In genomic region chr17:58307468-58308172, GRCh38 we compare ENCODE assay signal across 28 cellular contexts. TPM values are rescaled to one million over a fixed set of nuclear protein-coding genes. Genes with fewer than 3 reads are reported as not detected.
DNase-seq lines count a peak whose midpoint lies in the region; ATAC-seq and TF ChIP-seq lines count a peak whose summit lies in the region.
"Had no signal": no experiment of that assay in that cellular context is flagged by ENCODE, and none has a peak within 500 bp of the region (broad histone marks: within the 10 kb centered on the region; RNA-seq: fewer than 3 reads in every experiment).

No MANE protein-coding gene starts in this region.

- H3K36me3 ChIP-seq in neural progenitor cell = no peaks in the 10 kb centered on the region
- H3K36me3 ChIP-seq: cardiac muscle cell, pancreas had no signal

- TF ChIP-seq CTCF in chondrocyte (IDR thresholded peaks at IDR 0.05) (no peak), neural progenitor cell (IDR thresholded peaks at IDR 0.05) (no peak), type B pancreatic cell (conservative IDR thresholded peaks at IDR 0.05) (no peak)

- H3K27me3 ChIP-seq in neural progenitor cell = no peaks in the 10 kb centered on the region
- H3K27me3 ChIP-seq: cardiac muscle cell, pancreas had no signal

- no peaks in the 10 kb centered on the region for H3K27me3 Mint-ChIP-seq in activated naive CD8-positive, alpha-beta T cell treated with anti-CD3 and anti-CD28 coated beads, Interleukin-2, amount 50 U/mL, for 24 hours
- H3K27me3 Mint-ChIP-seq in activated naive CD8-positive, alpha-beta T cell treated with anti-CD3 and anti-CD28 coated beads for 36 hours = no peaks in the 10 kb centered on the region
- peaks cover 9% of the 10 kb centered on the region for H3K27me3 Mint-ChIP-seq in chondrocyte (ENCODE audit: low read depth)
- H3K27me3 Mint-ChIP-seq in neural progenitor cell (ENCODE audit: insufficient read depth, low read depth) = peaks cover 14% of the 10 kb centered on the region
- H3K27me3 Mint-ChIP-seq in type B pancreatic cell = peaks cover 7% of the 10 kb centered on the region
- H3K27me3 Mint-ChIP-seq: activated naive CD4-positive, alpha-beta T cell treated with anti-CD3 and anti-CD28 coated beads, Interleukin-2, amount 50 U/mL, for 24 hours; naive thymus-derived CD8-positive, alpha-beta T cell; T-cell had no signal

- no peak overlapping the region for H2AFZ ChIP-seq in neural progenitor cell (replicated peaks)

- H3K9ac ChIP-seq in neural progenitor cell = no peak overlapping the region

- no peaks in the 10 kb centered on the region for H3K4me1 Mint-ChIP-seq in activated naive CD8-positive, alpha-beta T cell treated with anti-CD3 and anti-CD28 coated beads, Interleukin-2, amount 50 U/mL, for 24 hours
- peaks cover 4% of the 10 kb centered on the region for H3K4me1 Mint-ChIP-seq in activated naive CD8-positive, alpha-beta T cell treated with anti-CD3 and anti-CD28 coated beads for 36 hours
- no peaks in the 10 kb centered on the region for H3K4me1 Mint-ChIP-seq in chondrocyte (ENCODE audit: low read depth)
- peaks cover 20% of the 10 kb centered on the region for H3K4me1 Mint-ChIP-seq in neural progenitor cell
- H3K4me1 Mint-ChIP-seq in type B pancreatic cell (ENCODE audit: unreplicated experiment) = peaks cover 6% of the 10 kb centered on the region
- H3K4me1 Mint-ChIP-seq: activated naive CD4-positive, alpha-beta T cell treated with anti-CD3 and anti-CD28 coated beads, Interleukin-2, amount 50 U/mL, for 24 hours; mesothelial cell of epicardium had no signal

- H3K4me3 Mint-ChIP-seq in activated naive CD8-positive, alpha-beta T cell treated with anti-CD3 and anti-CD28 coated beads, Interleukin-2, amount 50 U/mL, for 24 hours = no peak overlapping the region
- H3K4me3 Mint-ChIP-seq in activated naive CD8-positive, alpha-beta T cell treated with anti-CD3 and anti-CD28 coated beads for 36 hours = no peak overlapping the region
- H3K4me3 Mint-ChIP-seq in chondrocyte (ENCODE audit: unreplicated experiment) = no peak overlapping the region
- H3K4me3 Mint-ChIP-seq in neural progenitor cell = no peak overlapping the region
- H3K4me3 Mint-ChIP-seq in type B pancreatic cell = no peak overlapping the region
- H3K4me3 Mint-ChIP-seq: activated naive CD4-positive, alpha-beta T cell treated with anti-CD3 and anti-CD28 coated beads, Interleukin-2, amount 50 U/mL, for 24 hours; dendritic cell treated with granulocyte-macrophage colony-stimulating factor and Interleukin-4, amounts not matched to agents 40 ng/mL and 50 ng/mL, for 4 days; mesothelial cell of epicardium; naive thymus-derived CD8-positive, alpha-beta T cell; T-cell had no signal

- H3K27ac Mint-ChIP-seq in activated naive CD8-positive, alpha-beta T cell treated with anti-CD3 and anti-CD28 coated beads, Interleukin-2, amount 50 U/mL, for 24 hours = peak overlapping the region; percentile 19
- no peak overlapping the region for H3K27ac Mint-ChIP-seq in activated naive CD8-positive, alpha-beta T cell treated with anti-CD3 and anti-CD28 coated beads for 36 hours
- H3K27ac Mint-ChIP-seq in chondrocyte (ENCODE audit: unreplicated experiment) (no peak overlapping the region), neural progenitor cell (peak overlapping the region; percentile 90), type B pancreatic cell (peak overlapping the region; percentile 15)
- H3K27ac Mint-ChIP-seq: activated naive CD4-positive, alpha-beta T cell treated with anti-CD3 and anti-CD28 coated beads, Interleukin-2, amount 50 U/mL, for 24 hours; dendritic cell treated with granulocyte-macrophage colony-stimulating factor and Interleukin-4, amounts not matched to agents 40 ng/mL and 50 ng/mL, for 4 days; mesothelial cell of epicardium; T-cell had no signal

- H3K79me2 ChIP-seq in neural progenitor cell (ENCODE audit: low read depth) = no peaks in the 10 kb centered on the region

- H3K27ac ChIP-seq in neural progenitor cell = no peak overlapping the region
- H3K27ac ChIP-seq: cardiac muscle cell, pancreas had no signal

- no peaks in the 10 kb centered on the region for H4K20me1 ChIP-seq in neural progenitor cell (ENCODE audit: low read depth)

- no peaks in the 10 kb centered on the region for H3K9me3 ChIP-seq in neural progenitor cell (ENCODE audit: low read depth)
- H3K9me3 ChIP-seq: pancreas had no signal

- H3K4me3 ChIP-seq in neural progenitor cell = no peak overlapping the region
- H3K4me3 ChIP-seq: cardiac muscle cell, pancreas had no signal

- H3K4me2 ChIP-seq in neural progenitor cell = no peak overlapping the region

- H3K36me3 Mint-ChIP-seq in activated naive CD8-positive, alpha-beta T cell treated with anti-CD3 and anti-CD28 coated beads, Interleukin-2, amount 50 U/mL, for 24 hours (ENCODE audit: low read depth) = peaks cover 3% of the 10 kb centered on the region
- H3K36me3 Mint-ChIP-seq in activated naive CD8-positive, alpha-beta T cell treated with anti-CD3 and anti-CD28 coated beads for 36 hours = peaks cover 5% of the 10 kb centered on the region
- H3K36me3 Mint-ChIP-seq in chondrocyte (ENCODE audit: low read depth) = no peaks in the 10 kb centered on the region
- H3K36me3 Mint-ChIP-seq in neural progenitor cell = no peaks in the 10 kb centered on the region
- no peaks in the 10 kb centered on the region for H3K36me3 Mint-ChIP-seq in type B pancreatic cell
- H3K36me3 Mint-ChIP-seq: activated naive CD4-positive, alpha-beta T cell treated with anti-CD3 and anti-CD28 coated beads, Interleukin-2, amount 50 U/mL, for 24 hours had no signal

- no peaks in the 10 kb centered on the region for H3K9me3 Mint-ChIP-seq in activated naive CD8-positive, alpha-beta T cell treated with anti-CD3 and anti-CD28 coated beads, Interleukin-2, amount 50 U/mL, for 24 hours
- H3K9me3 Mint-ChIP-seq in activated naive CD8-positive, alpha-beta T cell treated with anti-CD3 and anti-CD28 coated beads for 36 hours = no peaks in the 10 kb centered on the region
- H3K9me3 Mint-ChIP-seq in chondrocyte (ENCODE audit: low read depth) = no peaks in the 10 kb centered on the region
- H3K9me3 Mint-ChIP-seq in neural progenitor cell = no peaks in the 10 kb centered on the region
- no peaks in the 10 kb centered on the region for H3K9me3 Mint-ChIP-seq in type B pancreatic cell
- H3K9me3 Mint-ChIP-seq: activated naive CD4-positive, alpha-beta T cell treated with anti-CD3 and anti-CD28 coated beads, Interleukin-2, amount 50 U/mL, for 24 hours; dendritic cell treated with granulocyte-macrophage colony-stimulating factor and Interleukin-4, amounts not matched to agents 40 ng/mL and 50 ng/mL, for 4 days; mesothelial cell of epicardium; naive thymus-derived CD8-positive, alpha-beta T cell; T-cell had no signal

- no peaks in the 10 kb centered on the region for H3K4me1 ChIP-seq in neural progenitor cell
- H3K4me1 ChIP-seq: pancreas had no signal

- H3F3A ChIP-seq in neural progenitor cell (ENCODE audit: low read depth) = no peaks in the 10 kb centered on the region

- ATAC-seq in activated naive CD8-positive, alpha-beta T cell treated with anti-CD3 and anti-CD28 coated beads, Interleukin-2, amount 50 U/mL, for 24 hours = no peak
- no peak for ATAC-seq in HG03045 (IDR thresholded peaks at IDR 0.05; ENCODE audit: unreplicated experiment)
- ATAC-seq: naive thymus-derived CD8-positive, alpha-beta T cell; right cardiac atrium; T-cell had no signal

- no peak for DNase-seq in activated naive CD8-positive, alpha-beta T cell treated with anti-CD3 and anti-CD28 coated beads, Interleukin-2, amount 50 U/mL, for 24 hours
- DNase-seq in activated naive CD8-positive, alpha-beta T cell treated with anti-CD3 and anti-CD28 coated beads for 36 hours = no peak
- DNase-seq in chondrocyte (ENCODE audit: low spot score) = peak; percentile 82
- DNase-seq in neural progenitor cell (ENCODE audit: low spot score) = no peak
- peak; percentile 66 for DNase-seq in type B pancreatic cell (ENCODE audit: extremely low spot score, unreplicated experiment)
- DNase-seq in iPS-NIHi7 (ENCODE audit: extremely low spot score) = no peak
- no peak for DNase-seq in stimulated activated CD4-positive, alpha-beta T cell treated with anti-CD3 and anti-CD28 coated beads, Interleukin-4, amount 100 ng/mL, for 24 hours
- DNase-seq: activated CD4-positive, CD25-positive, alpha-beta regulatory T cell treated with anti-CD3 and anti-CD28 coated beads, Interleukin-2, amount 50 U/mL, for 72 hours; aorta; DMS79; GF-D8; Karpas-422; MV-4-11; NCI-H146; SIG-M5 had no signal

RNA-seq across cellular contexts. Expression of gene TSPOAP1, which starts 21.0 kb away (rescaled TPM):
- total RNA-seq in activated naive CD8-positive, alpha-beta T cell treated with anti-CD3 and anti-CD28 coated beads for 36 hours = 10 to 100 TPM; 13.7 to 15.4 TPM
- 1.3 to 2.0 TPM in 2 of 3 replicates, not detected in the other for total RNA-seq in chondrocyte
- total RNA-seq in neural progenitor cell (ENCODE audit: low replicate concordance) = 13.8 and 48.7 TPM in 2 replicates
- total RNA-seq in type B pancreatic cell (ENCODE audit: low replicate concordance) = 9.7 and 18.4 TPM in 2 replicates
- total RNA-seq: H4, NCI-H460 had no signal

RNA-seq across cellular contexts. Expression of gene MPO, which starts 26.9 kb away (rescaled TPM):
- not detected for total RNA-seq in activated naive CD8-positive, alpha-beta T cell treated with anti-CD3 and anti-CD28 coated beads for 36 hours
- total RNA-seq in chondrocyte (not detected in 3 replicates), neural progenitor cell (ENCODE audit: low replicate concordance) (not detected in 2 replicates), type B pancreatic cell (ENCODE audit: low replicate concordance) (not detected in 2 replicates)
- total RNA-seq: A673; cardiac muscle cell; H4; mesothelial cell of epicardium; naive thymus-derived CD8-positive, alpha-beta T cell; NCI-H460; OCI-LY7 had no signal

RNA-seq across cellular contexts. Expression of gene SUPT4H1, which starts 44.4 kb away (rescaled TPM):
- total RNA-seq in activated naive CD8-positive, alpha-beta T cell treated with anti-CD3 and anti-CD28 coated beads for 36 hours = 100 to 1,000 TPM; 136 to 139 TPM
- total RNA-seq in chondrocyte = 57.4 to 71.8 TPM (median 62.9 TPM) in 3 replicates
- total RNA-seq in neural progenitor cell (ENCODE audit: low replicate concordance) = 60.2 and 103 TPM in 2 replicates
- 75.7 and 82.9 TPM in 2 replicates for total RNA-seq in type B pancreatic cell (ENCODE audit: low replicate concordance)

Comparison
In these comparisons a context has a peak if more than half of its experiments do, and no peak if none do; other contexts are left out.
1. H3K27ac Mint-ChIP-seq: peak in activated naive CD8-positive, alpha-beta T cell treated with anti-CD3 and anti-CD28 coated beads, Interleukin-2, amount 50 U/mL, for 24 hours (single experiment), neural progenitor cell (single experiment) and type B pancreatic cell (single experiment); none in activated naive CD8-positive, alpha-beta T cell treated with anti-CD3 and anti-CD28 coated beads for 36 hours (single experiment) and chondrocyte (single experiment).
2. DNase-seq: peak in chondrocyte (single experiment) and type B pancreatic cell (single experiment); none in activated naive CD8-positive, alpha-beta T cell treated with anti-CD3 and anti-CD28 coated beads, Interleukin-2, amount 50 U/mL, for 24 hours (single experiment), activated naive CD8-positive, alpha-beta T cell treated with anti-CD3 and anti-CD28 coated beads for 36 hours (single experiment), neural progenitor cell (single experiment), iPS-NIHi7 (single experiment) and stimulated activated CD4-positive, alpha-beta T cell treated with anti-CD3 and anti-CD28 coated beads, Interleukin-4, amount 100 ng/mL, for 24 hours (single experiment).